Comparison of ENCODE assay signal across 13 cellular contexts in genomic region chr12:88062464-88062863, GRCh38. TPM values are rescaled to one million over a fixed set of nuclear protein-coding genes. Genes with fewer than 3 reads are reported as not detected.
A peak's percentile ranks its signal among the peaks of the same experiment; 100 is the strongest.
DNase-seq lines count a peak whose midpoint lies in the region; ATAC-seq lines count a peak whose summit lies in the region.
"Had no signal": no experiment of that assay in that cellular context is flagged by ENCODE, and none has a peak within 500 bp of the region (broad histone marks: within the 10 kb centered on the region; RNA-seq: fewer than 3 reads in every experiment).

No MANE protein-coding gene starts in this region.

- H3K79me1 ChIP-seq in mesenchymal stem cell (replicated peaks; ENCODE audit: low read length, poor library complexity, severe bottlenecking), result no peaks in the 10 kb centered on the region

- H3K4ac ChIP-seq in mesenchymal stem cell (ENCODE audit: low read depth in 1 of 2, low read length in 2 of 2), result no peak overlapping the region

- no peak overlapping the region for H2BK5ac ChIP-seq in mesenchymal stem cell (ENCODE audit: low read depth, low read length, poor library complexity, severe bottlenecking)

- H3K27ac ChIP-seq in mesenchymal stem cell (ENCODE audit: low read length, poor library complexity, severe bottlenecking), result no peak overlapping the region
- H3K27ac ChIP-seq: VCaP had no signal

- no peaks in the 10 kb centered on the region for H3K27me3 ChIP-seq in mesenchymal stem cell (ENCODE audit: control insufficient read depth in 1 of 2, insufficient read depth in 1 of 2, low read length in 2 of 2)

- no peak overlapping the region for H3K4me2 ChIP-seq in mesenchymal stem cell (ENCODE audit: low read length, poor library complexity, severe bottlenecking)

- H3K14ac ChIP-seq in mesenchymal stem cell (ENCODE audit: low read length in 2 of 2), result no peak overlapping the region

- H3K9me3 ChIP-seq in mesenchymal stem cell (ENCODE audit: control insufficient read depth, low read length), result no peaks in the 10 kb centered on the region

- no peak overlapping the region for H3K23ac ChIP-seq in mesenchymal stem cell (ENCODE audit: low read length in 2 of 2)

- no peak overlapping the region for H3K9ac ChIP-seq in mesenchymal stem cell (ENCODE audit: low read length)

- peak; percentile 63 for ATAC-seq in GM19023 (IDR thresholded peaks at IDR 0.05; ENCODE audit: unreplicated experiment)
- peak; percentile 71 for ATAC-seq in GM21786 (IDR thresholded peaks at IDR 0.05; ENCODE audit: unreplicated experiment)
- ATAC-seq in HG03280 (IDR thresholded peaks at IDR 0.05; ENCODE audit: unreplicated experiment), result peak; percentile 59
- ATAC-seq in stimulated activated effector memory CD8-positive, alpha-beta T cell treated with anti-CD3 and anti-CD28 coated beads, Interleukin-12 subunit alpha, Interleukin-12 subunit beta, amount 100 ng/mL, for 72 hours, result no peak
- ATAC-seq: activated T-helper 17 cell treated with anti-CD3 and anti-CD28 coated beads, Interleukin-2, amount 50 U/mL, for 72 hours; natural killer cell treated with Interleukin-12 subunit alpha and Interleukin-12 subunit beta and Interleukin-15 and Interleukin-18, amount 100 ng/mL, for 72 hours; stimulated activated naive CD8-positive, alpha-beta T cell treated with anti-CD3 and anti-CD28 coated beads, Interleukin-15, Interleukin-2, amounts not matched to agents 100 U/mL and 50 U/mL, for 24 hours had no signal

- no peak overlapping the region for H3K4me3 ChIP-seq in mesenchymal stem cell (ENCODE audit: insufficient read depth in 1 of 2, low read depth in 1 of 2, low read length in 2 of 2)

- H2AK5ac ChIP-seq in mesenchymal stem cell (ENCODE audit: low read length, severe bottlenecking), result no peak overlapping the region

- H3K4me3 Mint-ChIP-seq in stimulated activated effector memory CD8-positive, alpha-beta T cell treated with anti-CD3 and anti-CD28 coated beads, Interleukin-12 subunit alpha, Interleukin-12 subunit beta, amount 100 ng/mL, for 72 hours, result no peak overlapping the region
- H3K4me3 Mint-ChIP-seq: activated T-helper 17 cell treated with anti-CD3 and anti-CD28 coated beads, Interleukin-2, amount 50 U/mL, for 72 hours; natural killer cell treated with Interleukin-12 subunit alpha and Interleukin-12 subunit beta and Interleukin-15 and Interleukin-18, amount 100 ng/mL, for 72 hours had no signal

- H2BK120ac ChIP-seq in mesenchymal stem cell (ENCODE audit: low read depth, low read length), result no peak overlapping the region

- H3K27ac Mint-ChIP-seq in stimulated activated effector memory CD8-positive, alpha-beta T cell treated with anti-CD3 and anti-CD28 coated beads, Interleukin-12 subunit alpha, Interleukin-12 subunit beta, amount 100 ng/mL, for 72 hours, result peak overlapping the region; percentile 6
- H3K27ac Mint-ChIP-seq: activated T-helper 17 cell treated with anti-CD3 and anti-CD28 coated beads, Interleukin-2, amount 50 U/mL, for 72 hours; natural killer cell treated with Interleukin-12 subunit alpha and Interleukin-12 subunit beta and Interleukin-15 and Interleukin-18, amount 100 ng/mL, for 72 hours had no signal

- no peaks in the 10 kb centered on the region for H3K9me3 Mint-ChIP-seq in stimulated activated effector memory CD8-positive, alpha-beta T cell treated with anti-CD3 and anti-CD28 coated beads, Interleukin-12 subunit alpha, Interleukin-12 subunit beta, amount 100 ng/mL, for 72 hours
- H3K9me3 Mint-ChIP-seq: activated T-helper 17 cell treated with anti-CD3 and anti-CD28 coated beads, Interleukin-2, amount 50 U/mL, for 72 hours; natural killer cell treated with Interleukin-12 subunit alpha and Interleukin-12 subunit beta and Interleukin-15 and Interleukin-18, amount 100 ng/mL, for 72 hours had no signal

- no peak overlapping the region for H2BK15ac ChIP-seq in mesenchymal stem cell (ENCODE audit: low read depth, poor library complexity, severe bottlenecking)

- H3K4me1 ChIP-seq in mesenchymal stem cell (ENCODE audit: control insufficient read depth, insufficient read depth, low read depth, low read length), result peaks cover 3% of the 10 kb centered on the region

- 100% methylated on average over 1 of the region's 1 CpG for whole genome bisulfite sequencing in mesenchymal stem cell

- no peak overlapping the region for H2AFZ ChIP-seq in mesenchymal stem cell (ENCODE audit: low read depth, low read length)

- H3K36me3 ChIP-seq in mesenchymal stem cell (ENCODE audit: control insufficient read depth in 1 of 2, insufficient read depth in 2 of 2, low read depth in 1 of 2, low read length in 2 of 2), result peaks cover 4 to 55% of the 10 kb centered on the region in 2 experiments

- H4K8ac ChIP-seq in mesenchymal stem cell (ENCODE audit: low read length), result no peak overlapping the region

- peaks cover 48% of the 10 kb centered on the region for H3K36me3 Mint-ChIP-seq in stimulated activated effector memory CD8-positive, alpha-beta T cell treated with anti-CD3 and anti-CD28 coated beads, Interleukin-12 subunit alpha, Interleukin-12 subunit beta, amount 100 ng/mL, for 72 hours

- no peak overlapping the region for H3K18ac ChIP-seq in mesenchymal stem cell (ENCODE audit: low read depth in 1 of 2, low read length in 2 of 2)

- H4K91ac ChIP-seq in mesenchymal stem cell (ENCODE audit: low read length), result no peak overlapping the region

- H2BK12ac ChIP-seq in mesenchymal stem cell (ENCODE audit: low read length in 2 of 2), result no peak overlapping the region

- DNase-seq in stimulated activated effector memory CD8-positive, alpha-beta T cell treated with anti-CD3 and anti-CD28 coated beads, Interleukin-12 subunit alpha, Interleukin-12 subunit beta, amount 100 ng/mL, for 72 hours (ENCODE audit: low spot score in 2 of 2), result no peak
- DNase-seq in activated CD4-positive, CD25-positive, alpha-beta regulatory T cell treated with anti-CD3 and anti-CD28 coated beads, Interleukin-2, amount 50 U/mL, for 72 hours, result no peak
- DNase-seq in mesenchymal stem cell (no peak), HuH-7 (ENCODE audit: low spot score) (no peak)
- DNase-seq: stimulated activated naive CD8-positive, alpha-beta T cell treated with anti-CD3 and anti-CD28 coated beads, Interleukin-15, Interleukin-2, amounts not matched to agents 100 U/mL and 50 U/mL, for 24 hours had no signal

- H3K4me1 Mint-ChIP-seq in stimulated activated effector memory CD8-positive, alpha-beta T cell treated with anti-CD3 and anti-CD28 coated beads, Interleukin-12 subunit alpha, Interleukin-12 subunit beta, amount 100 ng/mL, for 72 hours, result peaks cover 7% of the 10 kb centered on the region

RNA-seq across cellular contexts. Expression of gene C12orf50, which starts 33.3 kb away (rescaled TPM):
- polyA plus RNA-seq in mesenchymal stem cell (2013, experiment 1 of 2), result 0.04 TPM
- polyA plus RNA-seq in mesenchymal stem cell (2013, experiment 2 of 2), result 0.01 TPM
- polyA plus RNA-seq: fibroblast of lung, keratinocyte had no signal
